8 cellular contexts compared by ENCODE assay signal in the genomic region with DNA sequence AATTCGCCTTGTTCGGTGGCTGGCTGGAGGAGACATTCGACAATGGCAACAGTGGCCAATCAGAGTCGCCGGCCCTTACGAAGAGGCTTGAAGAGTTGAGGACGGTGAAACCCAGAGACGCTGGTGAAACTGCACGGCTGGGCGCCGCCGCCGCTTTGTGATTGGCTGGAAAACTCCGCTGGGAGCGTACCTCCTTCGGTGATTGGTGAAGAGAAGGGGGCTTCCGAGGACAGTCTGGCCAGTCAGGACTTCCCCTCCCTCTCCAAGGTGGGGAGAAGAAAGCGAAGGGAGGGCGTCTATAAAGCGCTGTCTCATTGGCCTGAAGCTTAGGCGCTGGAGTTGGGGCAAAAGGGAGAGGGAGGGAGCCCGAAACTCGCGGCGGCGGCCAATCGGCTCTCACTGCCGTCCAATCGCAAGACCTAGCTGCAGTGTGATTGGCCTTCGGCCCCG. TPM values are rescaled to one million over a fixed set of nuclear protein-coding genes. Genes with fewer than 3 reads are reported as not detected.
DNase-seq lines count a peak whose midpoint lies in the region; ATAC-seq and TF ChIP-seq lines count a peak whose summit lies in the region.

No MANE protein-coding gene starts in this region.

- peak; percentile 74 for ATAC-seq in GM19395 (IDR thresholded peaks at IDR 0.05; ENCODE audit: unreplicated experiment)
- ATAC-seq in HG03457 (IDR thresholded peaks at IDR 0.05; ENCODE audit: unreplicated experiment), result peak; percentile 64

- peak overlapping the region; percentile 97 for H3K9ac ChIP-seq in mucosa of stomach (ENCODE audit: low read length)

- H3K27ac ChIP-seq in esophagus squamous epithelium, result peak overlapping the region; percentile 100
- peak overlapping the region; percentile 97 for H3K27ac ChIP-seq in substantia nigra (ENCODE audit: low read depth, low read length, poor library complexity, severe bottlenecking)

- no peaks in the 10 kb centered on the region for H3K9me3 Mint-ChIP-seq in Caco-2 (ENCODE audit: unreplicated experiment)
- no peaks in the 10 kb centered on the region for H3K9me3 Mint-ChIP-seq in activated CD4-positive, alpha-beta memory T cell treated with anti-CD3 and anti-CD28 coated beads for 36 hours

- H3K27me3 Mint-ChIP-seq in Caco-2 (ENCODE audit: insufficient read depth, unreplicated experiment), result no peaks in the 10 kb centered on the region
- H3K27me3 Mint-ChIP-seq in activated CD4-positive, alpha-beta memory T cell treated with anti-CD3 and anti-CD28 coated beads for 36 hours, result no peaks in the 10 kb centered on the region

- H3K27me3 ChIP-seq in Caco-2 (replicated peaks; ENCODE audit: control insufficient read depth, insufficient read depth, low read length) (no peaks in the 10 kb centered on the region), esophagus squamous epithelium (no peaks in the 10 kb centered on the region), mucosa of stomach (ENCODE audit: control insufficient read depth, insufficient read depth, low read length) (no peaks in the 10 kb centered on the region)

- no peak for TF ChIP-seq POLR2A in esophagus squamous epithelium (IDR thresholded peaks at IDR 0.05)

- 0% methylated on average over 3 to 31 of the region's 31 CpGs for WGBS in esophagus squamous epithelium, 2 donors

- H3K9me3 ChIP-seq in Caco-2 (no peaks in the 10 kb centered on the region), esophagus squamous epithelium (no peaks in the 10 kb centered on the region), mucosa of stomach (ENCODE audit: control insufficient read depth, low read length) (no peaks in the 10 kb centered on the region)

- no peak overlapping the region for H3K4me3 Mint-ChIP-seq in Caco-2 (ENCODE audit: unreplicated experiment)
- H3K4me3 Mint-ChIP-seq in activated CD4-positive, alpha-beta memory T cell treated with anti-CD3 and anti-CD28 coated beads for 36 hours, result no peak overlapping the region

- intact Hi-C loops in Caco-2 (cut with micrococcal nuclease; ENCODE audit: unreplicated experiment), result loop anchor here (1.0 to 10.0 kb wide), 6 partner anchors 50 to 322 kb away; no protein-coding TSS in a partner anchor
- intact Hi-C loops in activated CD4-positive, alpha-beta memory T cell treated with anti-CD3 and anti-CD28 coated beads for 36 hours (cut with micrococcal nuclease), result loop anchor here (1.0 to 5.0 kb wide), 18 partner anchors 50 to 1740 kb away; partner anchors contain the start of genes ARHGAP31, CFAP91, COX17 and EAF2
- intact Hi-C loops in esophagus squamous epithelium (cut with DNase I), result no loop called here

- DNase-seq in Caco-2 (peak; percentile 98 to 99), NCI-H460 (ENCODE audit: extremely low read depth, low read depth) (peak; percentile 99), esophagus squamous epithelium (lab: John Stamatoyannopoulos, UW) (peak; percentile 99), substantia nigra (lab: John Stamatoyannopoulos, UW) (peak in 48 of 49 donors; percentile 94 to 100 (median 100))
- peak; percentile 100 for DNase-seq in activated CD4-positive, alpha-beta memory T cell treated with anti-CD3 and anti-CD28 coated beads for 36 hours

- TF ChIP-seq CTCF in Caco-2 (IDR thresholded peaks at IDR 0.05; ENCODE audit: insufficient read depth in 1 of 2, low read depth in 1 of 2, low read length in 1 of 2, severe bottlenecking in 1 of 2, unreplicated experiment in 1 of 2), result no peak
- TF ChIP-seq CTCF in esophagus squamous epithelium (IDR thresholded peaks at IDR 0.05), result no peak

- no peak overlapping the region for H3K27ac Mint-ChIP-seq in Caco-2 (ENCODE audit: unreplicated experiment)
- no peak overlapping the region for H3K27ac Mint-ChIP-seq in activated CD4-positive, alpha-beta memory T cell treated with anti-CD3 and anti-CD28 coated beads for 36 hours

- POLR2A ChIA-PET in Caco-2 (lab: Charles Lee), result interaction anchor here (0.5 to 3.2 kb wide), 17 partner anchors 16 to 501 kb away, joined by 3 to 58 read pairs (median 5); partner anchors contain the start of genes COX17, LRRC58 and NDUFB4
- POLR2A ChIA-PET in activated CD4-positive, alpha-beta memory T cell treated with anti-CD3 and anti-CD28 coated beads for 36 hours (lab: Charles Lee), result interaction anchor here (0.9 to 3.5 kb wide), 15 partner anchors 13 to 800 kb away, joined by 3 to 18 read pairs (median 5); partner anchors contain the start of genes ARHGAP31, LRRC58 and NDUFB4

- H3K4me1 ChIP-seq in Caco-2 (peaks cover 24% of the 10 kb centered on the region), esophagus squamous epithelium (peaks cover 12 to 72% (median 13%) of the 10 kb centered on the region in 3 donors), mucosa of stomach (ENCODE audit: control insufficient read depth, insufficient read depth, low read length) (peaks cover 13% of the 10 kb centered on the region)

- CTCF ChIA-PET in Caco-2 (lab: Charles Lee), result interaction anchor here (0.8 to 1.1 kb wide), 2 partner anchors 45 to 50 kb away, joined by 3 to 4 read pairs; no protein-coding TSS in a partner anchor
- CTCF ChIA-PET in activated CD4-positive, alpha-beta memory T cell treated with anti-CD3 and anti-CD28 coated beads for 36 hours (lab: Charles Lee), result interaction anchor here (0.8 to 2.2 kb wide), 8 partner anchors 20 to 854 kb away, joined by 3 to 8 read pairs (median 4); partner anchors contain the start of gene B4GALT4

- H3K36me3 ChIP-seq in Caco-2 (ENCODE audit: control insufficient read depth, insufficient read depth, low read length) (0 out of 2 replicates have a peak, but pooled peaks cover 1% of the 10 kb centered on the region), esophagus squamous epithelium (no peaks in the 10 kb centered on the region), mucosa of stomach (ENCODE audit: control insufficient read depth, insufficient read depth, low read length) (no peaks in the 10 kb centered on the region)

- H3K4me3 ChIP-seq in Caco-2 (ENCODE audit: low read depth, low read length), result peak overlapping the region; percentile 91
- H3K4me3 ChIP-seq in esophagus squamous epithelium, result peak overlapping the region; percentile 77 to 98 (median 94)
- peak overlapping the region; percentile 65 for H3K4me3 ChIP-seq in mucosa of stomach (ENCODE audit: low read length)

- BruUV-seq in Caco-2 (replicated peaks; lab: Mats Ljungman, UMichigan), result no TSS peak

- H3K36me3 Mint-ChIP-seq in Caco-2 (ENCODE audit: insufficient read depth, unreplicated experiment), result peaks cover 36% of the 10 kb centered on the region
- peaks cover 9% of the 10 kb centered on the region for H3K36me3 Mint-ChIP-seq in activated CD4-positive, alpha-beta memory T cell treated with anti-CD3 and anti-CD28 coated beads for 36 hours

- H3K4me1 Mint-ChIP-seq in Caco-2 (ENCODE audit: low read depth, unreplicated experiment), result peaks cover 17% of the 10 kb centered on the region
- H3K4me1 Mint-ChIP-seq in activated CD4-positive, alpha-beta memory T cell treated with anti-CD3 and anti-CD28 coated beads for 36 hours (ENCODE audit: low read depth), result peaks cover 17% of the 10 kb centered on the region

RNA-seq across cellular contexts. Expression of gene GSK3B, which starts 0.6 kb away (rescaled TPM):
- total RNA-seq in Caco-2 (2022) (55.2 and 56.4 TPM in 2 replicates), esophagus squamous epithelium (10 to 100 TPM; 24.1 to 38.9 (median 34.5) TPM)
- total RNA-seq in NCI-H460 (2014; rRNA removed; shearing (Covaris generic)), result 49.9 and 50.3 TPM in 2 replicates
- 13.9 and 15.0 TPM in 2 replicates for polyA plus RNA-seq in NCI-H460 (2014; cell fraction: nucleus; rRNA removed)
- 10 to 100 TPM; 25.5 to 27.1 TPM for total RNA-seq in activated CD4-positive, alpha-beta memory T cell treated with anti-CD3 and anti-CD28 coated beads for 36 hours

Comparison
In these comparisons a context has a peak if more than half of its experiments do, and no peak if none do; other contexts are left out.
1. Peak in every context shown above with its lines: DNase-seq, ATAC-seq, H3K4me3 ChIP-seq and H3K27ac ChIP-seq.